ENCODE assay signal across 1 cellular context in the genomic region with DNA sequence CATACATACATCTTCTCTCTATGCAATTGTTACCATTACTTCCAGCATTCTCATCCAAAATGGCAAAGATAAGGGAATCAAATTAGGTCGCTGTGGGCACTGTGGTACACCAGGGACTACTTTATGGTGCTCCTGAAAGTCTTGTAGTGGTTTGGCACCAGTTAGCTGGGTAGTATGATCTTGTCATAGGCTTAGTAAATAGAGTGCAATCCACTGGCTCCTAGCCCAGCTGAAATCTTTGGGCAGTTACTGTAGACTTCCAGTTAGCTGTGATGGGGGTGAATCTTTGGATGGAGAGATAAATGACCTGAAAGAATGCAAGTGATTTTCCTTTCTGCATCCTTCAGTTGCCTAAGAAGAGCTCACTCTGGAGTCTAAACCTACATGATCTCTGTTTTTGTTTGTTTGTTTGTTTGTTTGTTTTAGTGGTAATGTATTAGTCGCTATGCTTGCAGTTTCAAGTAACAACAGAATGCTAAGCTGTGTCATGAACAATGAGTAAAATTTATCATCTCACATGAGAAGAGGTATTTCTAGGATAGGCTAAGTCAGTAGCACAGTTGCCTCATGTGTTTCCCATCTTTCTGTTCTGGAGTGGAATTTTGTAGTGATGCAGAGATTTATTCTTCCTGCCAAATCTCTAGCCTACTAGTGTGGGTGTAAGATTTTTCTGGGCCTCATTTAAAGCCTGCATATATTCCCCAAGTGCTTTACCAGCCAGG.
A peak's percentile ranks its signal among the peaks of the same experiment; 100 is the strongest.
TF ChIP-seq lines count a peak whose summit lies in the region.

No MANE protein-coding gene starts in this region.

TF ChIP-seq in SK-N-SH, 30 proteins besides CTCF, POLR2A, EP300 and RAD21 (continued from another document):
- peak; percentile 80 for TF ChIP-seq TEAD4 (IDR thresholded peaks at IDR 0.05; ENCODE audit: borderline replicate concordance, insufficient read depth)
- no peak for TF ChIP-seq GABPA (IDR thresholded peaks at IDR 0.05; ENCODE audit: low read depth)
- peak; percentile 47; the same call in 1 of the 2 replicates for TF ChIP-seq RXRA (IDR thresholded peaks at IDR 0.05; ENCODE audit: borderline replicate concordance, low read depth)
- TF ChIP-seq TCF12 (IDR thresholded peaks at IDR 0.05) = peak; percentile 79
- TF ChIP-seq NRF1 (IDR thresholded peaks at IDR 0.05; ENCODE audit: low read depth, low read length) = no peak
- TF ChIP-seq MXI1 (IDR thresholded peaks at IDR 0.05; ENCODE audit: low read depth, low read length) = no peak
- TF ChIP-seq JUND (IDR thresholded peaks at IDR 0.05) = peak; percentile 74
- peak; percentile 41; the same call in 1 of the 2 replicates for TF ChIP-seq POLR2AphosphoS5 (IDR thresholded peaks at IDR 0.05; ENCODE audit: low read depth, low read length)
- peak; percentile 20; the same call in 1 of the 2 replicates for TF ChIP-seq YY1 (IDR thresholded peaks at IDR 0.05; ENCODE audit: low read depth)
- TF ChIP-seq NFIC (IDR thresholded peaks at IDR 0.05; ENCODE audit: borderline replicate concordance) = peak; percentile 96
- TF ChIP-seq REST (IDR thresholded peaks at IDR 0.05; ENCODE audit: low read depth, low read length) = peak; percentile 38; the same call in 1 of the 2 replicates
- peak; percentile 56; the same call in 1 of the 2 replicates for TF ChIP-seq FOSL2 (IDR thresholded peaks at IDR 0.05; ENCODE audit: borderline replicate concordance, low read depth)
